9 cellular contexts compared by ENCODE assay signal in genomic region chr20:1322511-1323245, GRCh38. TPM values are rescaled to one million over a fixed set of nuclear protein-coding genes. Genes with fewer than 3 reads are reported as not detected.
A peak's percentile ranks its signal among the peaks of the same experiment; 100 is the strongest.
DNase-seq lines count a peak whose midpoint lies in the region; ATAC-seq and TF ChIP-seq lines count a peak whose summit lies in the region.
"Had no signal": no experiment of that assay in that cellular context is flagged by ENCODE, and none has a peak within 500 bp of the region (broad histone marks: within the 10 kb centered on the region; RNA-seq: fewer than 3 reads in every experiment).

No MANE protein-coding gene starts in this region.

- H3K36me3 ChIP-seq in adipocyte (ENCODE audit: control insufficient read depth, insufficient read depth, low read length, severe bottlenecking): no peaks in the 10 kb centered on the region
- H3K36me3 ChIP-seq in CD8-positive, alpha-beta T cell (ENCODE audit: insufficient read depth, low read length): no peaks in the 10 kb centered on the region

- H3K4me1 ChIP-seq in adipocyte (ENCODE audit: control insufficient read depth, insufficient read depth, low read length): peaks cover 42% of the 10 kb centered on the region
- H3K4me1 ChIP-seq in CD8-positive, alpha-beta T cell (ENCODE audit: insufficient read depth, low read length): peaks cover 26% of the 10 kb centered on the region

- H3K9ac ChIP-seq in adipocyte (ENCODE audit: low read length): peak overlapping the region; percentile 68

- CTCF ChIA-PET in activated CD8-positive, alpha-beta T cell treated with anti-CD3 and anti-CD28 coated beads for 36 hours (lab: Charles Lee): interaction anchor here (1.0 to 5.0 kb wide), 5 partner anchors 10 to 181 kb away, joined by 3 to 36 read pairs (median 5); no protein-coding TSS in a partner anchor
- CTCF ChIA-PET in CD8-positive, alpha-beta T cell (lab: Charles Lee): interaction anchor here (1.0 to 3.0 kb wide), 2 partner anchors 10 to 114 kb away, joined by 3 to 19 read pairs; no protein-coding TSS in a partner anchor

- no peak overlapping the region for H3K27ac Mint-ChIP-seq in activated CD8-positive, alpha-beta T cell treated with anti-CD3 and anti-CD28 coated beads for 36 hours
- no peak overlapping the region for H3K27ac Mint-ChIP-seq in CD8-positive, alpha-beta T cell

- no peaks in the 10 kb centered on the region for H3K27me3 ChIP-seq in adipocyte (replicated peaks; ENCODE audit: control insufficient read depth, insufficient read depth, low read length)
- no peaks in the 10 kb centered on the region for H3K27me3 ChIP-seq in CD8-positive, alpha-beta T cell (ENCODE audit: insufficient read depth, low read length)

- H3K36me3 Mint-ChIP-seq in activated CD8-positive, alpha-beta T cell treated with anti-CD3 and anti-CD28 coated beads for 36 hours (ENCODE audit: low read depth): no peaks in the 10 kb centered on the region
- H3K36me3 Mint-ChIP-seq in CD8-positive, alpha-beta T cell: peaks cover 1% of the 10 kb centered on the region

- no peak overlapping the region for H3K4me3 ChIP-seq in adipocyte (ENCODE audit: low read length)
- H3K4me3 ChIP-seq in skeletal muscle cell (ENCODE audit: low read depth, low read length): no peak overlapping the region
- H3K4me3 ChIP-seq in CD8-positive, alpha-beta T cell (ENCODE audit: low read depth, low read length): no peak overlapping the region
- H3K4me3 ChIP-seq: GM12878 had no signal

- intact Hi-C loops in activated CD8-positive, alpha-beta T cell treated with anti-CD3 and anti-CD28 coated beads for 36 hours (cut with micrococcal nuclease): no loop called here
- intact Hi-C loops in CD8-positive, alpha-beta T cell (cut with DNase I, micrococcal nuclease): loop anchor here in 1 of 2 experiments (10.0 kb wide), 1 partner anchor 488 kb away; the partner anchor contains the start of gene FAM110A

- H3K4me3 Mint-ChIP-seq in activated CD8-positive, alpha-beta T cell treated with anti-CD3 and anti-CD28 coated beads for 36 hours: no peak overlapping the region
- no peak overlapping the region for H3K4me3 Mint-ChIP-seq in CD8-positive, alpha-beta T cell

- no peaks in the 10 kb centered on the region for H3K27me3 Mint-ChIP-seq in activated CD8-positive, alpha-beta T cell treated with anti-CD3 and anti-CD28 coated beads for 36 hours
- no peaks in the 10 kb centered on the region for H3K27me3 Mint-ChIP-seq in CD8-positive, alpha-beta T cell (ENCODE audit: low read depth)

- no peak for TF ChIP-seq CTCF in activated CD8-positive, alpha-beta T cell treated with anti-CD3 and anti-CD28 coated beads for 36 hours (IDR thresholded peaks at IDR 0.05)
- no peak for TF ChIP-seq CTCF in CD8-positive, alpha-beta T cell (IDR thresholded peaks at IDR 0.05)

- H3K27ac ChIP-seq in CD8-positive, alpha-beta T cell (ENCODE audit: low read depth, low read length): no peak overlapping the region

- ATAC-seq in activated CD8-positive, alpha-beta T cell treated with anti-CD3 and anti-CD28 coated beads for 36 hours: no peak
- ATAC-seq in CD8-positive, alpha-beta T cell: no peak
- ATAC-seq: GM12878 had no signal

- no peaks in the 10 kb centered on the region for H3K9me3 Mint-ChIP-seq in activated CD8-positive, alpha-beta T cell treated with anti-CD3 and anti-CD28 coated beads for 36 hours
- no peaks in the 10 kb centered on the region for H3K9me3 Mint-ChIP-seq in CD8-positive, alpha-beta T cell

- H3K4me1 Mint-ChIP-seq in activated CD8-positive, alpha-beta T cell treated with anti-CD3 and anti-CD28 coated beads for 36 hours (ENCODE audit: low read depth): peaks cover 5% of the 10 kb centered on the region
- peaks cover 3% of the 10 kb centered on the region for H3K4me1 Mint-ChIP-seq in CD8-positive, alpha-beta T cell (ENCODE audit: low read depth)

- POLR2A ChIA-PET in activated CD8-positive, alpha-beta T cell treated with anti-CD3 and anti-CD28 coated beads for 36 hours (lab: Charles Lee): interaction anchor here (1.0 to 1.4 kb wide), 4 partner anchors 19 to 144 kb away, joined by 3 to 4 read pairs (median 3); partner anchors contain the start of gene NSFL1C
- POLR2A ChIA-PET in CD8-positive, alpha-beta T cell (lab: Charles Lee): interaction anchor here (1.8 kb wide), 1 partner anchor 10 kb away, joined by 4 read pairs; no protein-coding TSS in a partner anchor

- no peaks in the 10 kb centered on the region for H3K9me3 ChIP-seq in adipocyte (ENCODE audit: control insufficient read depth, low read length)
- no peaks in the 10 kb centered on the region for H3K9me3 ChIP-seq in CD8-positive, alpha-beta T cell (ENCODE audit: low read length)

- DNase-seq in EH (ENCODE audit: low read depth) (peak; percentile 94), adipocyte (ENCODE audit: low read depth) (peak; percentile 71), glomerular endothelial cell (ENCODE audit: extremely low read depth, low read depth, low spot score) (peak; percentile 96), skeletal muscle cell (ENCODE audit: low read depth) (peak; percentile 98), germinal center (ENCODE audit: low spot score) (no peak), NCI-H1694 treated with DMSO at 0.1 percent for 48 hours (lab: John Stamatoyannopoulos, UW) (no peak)
- DNase-seq in activated CD8-positive, alpha-beta T cell treated with anti-CD3 and anti-CD28 coated beads for 36 hours: no peak
- no peak for DNase-seq in CD8-positive, alpha-beta T cell

RNA-seq across cellular contexts. Expression of gene SDCBP2, which starts 6.3 kb away (rescaled TPM):
- total RNA-seq in glomerular endothelial cell: 3.2 and 4.4 TPM in 2 replicates
- 1 to 10 TPM; 3.0 to 3.7 TPM for total RNA-seq in activated CD8-positive, alpha-beta T cell treated with anti-CD3 and anti-CD28 coated beads for 36 hours
- total RNA-seq in CD8-positive, alpha-beta T cell: 1 to 10 TPM; 1.2 TPM

RNA-seq across cellular contexts. Expression of gene SNPH, which starts 56.6 kb away (rescaled TPM):
- 11.6 and 12.2 TPM in 2 replicates for total RNA-seq in glomerular endothelial cell
- total RNA-seq in activated CD8-positive, alpha-beta T cell treated with anti-CD3 and anti-CD28 coated beads for 36 hours: 1 to 10 TPM; 3.7 to 4.1 TPM
- total RNA-seq in CD8-positive, alpha-beta T cell: 10 to 100 TPM; 13.6 to 14.4 TPM

Comparison
In these comparisons a context has a peak if more than half of its experiments do, and no peak if none do; other contexts are left out.
1. DNase-seq: peak in EH (single experiment), adipocyte (single experiment), glomerular endothelial cell (single experiment) and skeletal muscle cell (single experiment); none in activated CD8-positive, alpha-beta T cell treated with anti-CD3 and anti-CD28 coated beads for 36 hours (single experiment), germinal center (single experiment), NCI-H1694 treated with DMSO at 0.1 percent for 48 hours (single experiment) and CD8-positive, alpha-beta T cell (0 of 7).